20 cellular contexts compared by ENCODE assay signal in the genomic region with DNA sequence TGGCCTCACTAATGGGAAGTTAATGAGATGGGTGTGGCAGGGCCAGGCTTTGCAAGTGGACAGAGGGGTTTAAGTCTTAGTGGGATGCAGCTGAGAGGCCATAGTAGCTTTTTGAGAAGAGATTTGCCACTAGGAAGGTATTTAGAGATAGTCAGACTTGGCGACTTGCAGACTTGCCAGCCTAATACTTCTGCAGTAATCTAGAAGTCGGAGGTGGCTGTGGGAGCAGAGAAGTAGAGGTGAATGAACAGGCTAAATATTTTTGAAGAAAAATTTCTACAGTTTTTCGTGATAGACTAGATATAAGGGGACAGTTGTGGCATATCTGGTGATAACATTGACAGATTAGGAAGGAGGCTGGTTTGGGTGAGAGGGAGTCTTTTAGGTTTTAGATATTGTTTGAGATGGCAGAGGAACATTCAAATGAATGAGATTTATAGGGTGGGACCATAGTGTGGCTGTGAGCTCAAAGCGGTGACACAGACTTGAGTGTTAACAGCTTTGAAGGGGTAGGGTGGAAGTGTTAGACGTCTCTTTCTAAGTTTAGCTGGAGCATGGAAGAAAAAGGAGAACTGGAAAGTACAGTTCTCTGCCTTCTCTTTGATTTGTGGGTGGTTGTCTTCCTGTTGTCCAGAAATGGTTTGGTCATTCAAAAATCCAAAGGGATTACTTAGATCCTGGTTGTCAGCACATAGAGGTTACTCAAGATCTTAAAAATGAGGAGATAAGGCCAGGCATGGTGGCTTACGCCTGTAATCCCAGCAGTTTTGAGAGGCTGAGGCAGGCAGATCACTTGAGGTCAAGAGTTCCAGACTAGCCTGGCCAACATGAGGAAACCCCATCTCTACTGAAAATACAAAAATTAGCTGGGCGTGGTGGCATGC. TPM values are rescaled to one million over a fixed set of nuclear protein-coding genes. Genes with fewer than 3 reads are reported as not detected.
A peak's percentile ranks its signal among the peaks of the same experiment; 100 is the strongest.
DNase-seq lines count a peak whose midpoint lies in the region; ATAC-seq and TF ChIP-seq lines count a peak whose summit lies in the region.
"Had no signal": no experiment of that assay in that cellular context is flagged by ENCODE, and none has a peak within 500 bp of the region (broad histone marks: within the 10 kb centered on the region; RNA-seq: fewer than 3 reads in every experiment).

No MANE protein-coding gene starts in this region.

- no peak for DNase-seq in stimulated activated naive CD8-positive, alpha-beta T cell treated with anti-CD3 and anti-CD28 coated beads, Interleukin-15, amount 100 ng/mL, for 72 hours
- DNase-seq in stimulated activated naive CD8-positive, alpha-beta T cell treated with anti-CD3 and anti-CD28 coated beads, Interleukin-15, Interleukin-2, amounts not matched to agents 100 U/mL and 50 U/mL, for 24 hours = no peak
- DNase-seq in T-helper 17 cell (no peak), left cardiac atrium (no peak), upper lobe of right lung (no peak), COLO668 (lab: John Stamatoyannopoulos, UW; ENCODE audit: unreplicated experiment) (no peak), GM19240 (ENCODE audit: insufficient read length, low spot score) (no peak)
- DNase-seq: activated CD4-positive, alpha-beta T cell treated with anti-CD3 and anti-CD28 coated beads for 36 hours; Caco-2; Karpas-422; left lung; NCI-H1105; NCI-H2081; NCI-H510A; stimulated activated CD4-positive, alpha-beta T cell treated with anti-CD3 and anti-CD28 coated beads, Interleukin-4, amount 100 ng/mL, for 1 hour; SW 1271 had no signal

- no peaks in the 10 kb centered on the region for H3K27me3 ChIP-seq in upper lobe of right lung
- H3K27me3 ChIP-seq: left lung, neutrophil had no signal

- no peak for TF ChIP-seq CTCF in upper lobe of right lung (IDR thresholded peaks at IDR 0.05)

- H3K36me3 Mint-ChIP-seq in T-helper 17 cell (ENCODE audit: low read depth) = peaks cover 12% of the 10 kb centered on the region

- peak overlapping the region; percentile 63 to 74 for H3K27ac Mint-ChIP-seq in stimulated activated naive CD8-positive, alpha-beta T cell treated with anti-CD3 and anti-CD28 coated beads, Interleukin-15, amount 100 ng/mL, for 72 hours
- peak overlapping the region; percentile 71 for H3K27ac Mint-ChIP-seq in T-helper 17 cell
- H3K27ac Mint-ChIP-seq: activated CD4-positive, alpha-beta T cell treated with anti-CD3 and anti-CD28 coated beads for 36 hours had no signal

- intact Hi-C loops in left cardiac atrium (cut with DNase I) (no loop called here), upper lobe of right lung (cut with DNase I) (no loop called here)

- H3K9me3 ChIP-seq in T-helper 17 cell (ENCODE audit: control insufficient read depth, low read length, poor library complexity, severe bottlenecking) = no peaks in the 10 kb centered on the region
- H3K9me3 ChIP-seq in upper lobe of right lung = no peaks in the 10 kb centered on the region
- H3K9me3 ChIP-seq: Caco-2, left lung, neutrophil had no signal

- no peak overlapping the region for H3K4me3 Mint-ChIP-seq in stimulated activated naive CD8-positive, alpha-beta T cell treated with anti-CD3 and anti-CD28 coated beads, Interleukin-15, amount 100 ng/mL, for 72 hours
- no peak overlapping the region for H3K4me3 Mint-ChIP-seq in T-helper 17 cell
- H3K4me3 Mint-ChIP-seq: activated CD4-positive, alpha-beta T cell treated with anti-CD3 and anti-CD28 coated beads for 36 hours had no signal

- no peaks in the 10 kb centered on the region for H3K27me3 Mint-ChIP-seq in stimulated activated naive CD8-positive, alpha-beta T cell treated with anti-CD3 and anti-CD28 coated beads, Interleukin-15, amount 100 ng/mL, for 72 hours
- no peaks in the 10 kb centered on the region for H3K27me3 Mint-ChIP-seq in T-helper 17 cell
- H3K27me3 Mint-ChIP-seq: activated CD4-positive, alpha-beta T cell treated with anti-CD3 and anti-CD28 coated beads for 36 hours had no signal

- H3K9me3 Mint-ChIP-seq in stimulated activated naive CD8-positive, alpha-beta T cell treated with anti-CD3 and anti-CD28 coated beads, Interleukin-15, amount 100 ng/mL, for 72 hours = no peaks in the 10 kb centered on the region

- peaks cover 90% of the 10 kb centered on the region for H3K36me3 ChIP-seq in upper lobe of right lung

- H3K4me3 ChIP-seq in upper lobe of right lung = no peak overlapping the region
- H3K4me3 ChIP-seq: coronary artery, left lung had no signal

- H3K4me1 ChIP-seq in upper lobe of right lung = no peaks in the 10 kb centered on the region
- H3K4me1 ChIP-seq: Caco-2 had no signal

- H3K4me1 Mint-ChIP-seq in stimulated activated naive CD8-positive, alpha-beta T cell treated with anti-CD3 and anti-CD28 coated beads, Interleukin-15, amount 100 ng/mL, for 72 hours = no peaks in the 10 kb centered on the region
- peaks cover 9% of the 10 kb centered on the region for H3K4me1 Mint-ChIP-seq in T-helper 17 cell
- H3K4me1 Mint-ChIP-seq: activated CD4-positive, alpha-beta T cell treated with anti-CD3 and anti-CD28 coated beads for 36 hours had no signal

- no peak for ATAC-seq in stimulated activated naive CD8-positive, alpha-beta T cell treated with anti-CD3 and anti-CD28 coated beads, Interleukin-15, amount 100 ng/mL, for 72 hours
- ATAC-seq in stimulated activated naive CD8-positive, alpha-beta T cell treated with anti-CD3 and anti-CD28 coated beads, Interleukin-15, Interleukin-2, amounts not matched to agents 100 U/mL and 50 U/mL, for 24 hours = no peak
- ATAC-seq in T-helper 17 cell (no peak), left cardiac atrium (peak; percentile 50 to 64), upper lobe of right lung (peak; percentile 31), HG02870 (IDR thresholded peaks at IDR 0.05; ENCODE audit: unreplicated experiment) (no peak)
- ATAC-seq: activated CD4-positive, alpha-beta T cell treated with anti-CD3 and anti-CD28 coated beads for 36 hours had no signal

- no peak overlapping the region for H3K27ac ChIP-seq in upper lobe of right lung
- H3K27ac ChIP-seq: coronary artery, neutrophil, RWPE1 had no signal

RNA-seq across cellular contexts. Expression of a gene that starts 44.9 kb away (rescaled TPM):
- total RNA-seq in T-helper 17 cell (10 to 100 TPM; 59.8 to 63.7 TPM), left cardiac atrium (10 to 100 TPM; 24.2 to 31.6 TPM), upper lobe of right lung (48.9 TPM)

Comparison
In these comparisons a context has a peak if more than half of its experiments do, and no peak if none do; other contexts are left out.
1. ATAC-seq: peak in left cardiac atrium (2 of 2) and upper lobe of right lung (single experiment); none in stimulated activated naive CD8-positive, alpha-beta T cell treated with anti-CD3 and anti-CD28 coated beads, Interleukin-15, amount 100 ng/mL, for 72 hours (single experiment), stimulated activated naive CD8-positive, alpha-beta T cell treated with anti-CD3 and anti-CD28 coated beads, Interleukin-15, Interleukin-2, amounts not matched to agents 100 U/mL and 50 U/mL, for 24 hours (single experiment), T-helper 17 cell (single experiment) and HG02870 (single experiment).